In genomic region chr4:75948822-75949444, GRCh38 we compare ENCODE assay signal across 16 cellular contexts. TPM values are rescaled to one million over a fixed set of nuclear protein-coding genes. Genes with fewer than 3 reads are reported as not detected.
DNase-seq lines count a peak whose midpoint lies in the region; ATAC-seq, FAIRE-seq and TF ChIP-seq lines count a peak whose summit lies in the region.
"Had no signal": no experiment of that assay in that cellular context is flagged by ENCODE, and none has a peak within 500 bp of the region (broad histone marks: within the 10 kb centered on the region; RNA-seq: fewer than 3 reads in every experiment).

No MANE protein-coding gene starts in this region.

- WGBS in pancreas, 2 donors = 74 to 82% methylated on average over 5 of the region's 5 CpGs

- no peak overlapping the region for H2AFZ ChIP-seq in OCI-LY3 (ENCODE audit: low read depth, low read length)

- CTCF ChIA-PET in activated naive CD4-positive, alpha-beta T cell treated with anti-CD3 and anti-CD28 coated beads, Interleukin-2, amount 10 ng/mL, durations not matched to agents 7 days and 5 days (lab: Charles Lee) = interaction anchor here (1.2 kb wide), 1 partner anchor 53 kb away, joined by 3 read pairs; no protein-coding TSS in a partner anchor

- H4K20me1 ChIP-seq in OCI-LY3 (ENCODE audit: insufficient read depth, low read length) = no peaks in the 10 kb centered on the region

- H3K27ac ChIP-seq in OCI-LY3 (ENCODE audit: low read length) = peak overlapping the region; percentile 78
- H3K27ac ChIP-seq in pancreas = no peak overlapping the region
- H3K27ac ChIP-seq: esophagus muscularis mucosa had no signal

- TF ChIP-seq CTCF in GM13976 (IDR thresholded peaks at IDR 0.05; ENCODE audit: borderline replicate concordance, control extremely low read depth, extremely low read depth, insufficient read depth, missing control alignments) (no peak), OCI-LY3 (IDR thresholded peaks at IDR 0.05; ENCODE audit: low read depth, low read length) (no peak), pancreas (IDR thresholded peaks at IDR 0.05) (no peak)

- H3K4me2 ChIP-seq in OCI-LY3 (ENCODE audit: low read length) = peak overlapping the region; percentile 37

- no peaks in the 10 kb centered on the region for H3K9me3 Mint-ChIP-seq in activated naive CD4-positive, alpha-beta T cell treated with anti-CD3 and anti-CD28 coated beads, Interleukin-2, amount 10 ng/mL, durations not matched to agents 7 days and 5 days
- H3K9me3 Mint-ChIP-seq: activated T-helper 2 cell treated with anti-CD3 and anti-CD28 coated beads, Interferon-gamma antibody, Interleukin-2, Interleukin-4, amounts not matched to agents 10 μg/mL and 5 μg/mL and 100 μg/mL, durations not matched to agents 14 hours and 24 hours and 36 hours; nephron had no signal

- H3K27me3 ChIP-seq in OCI-LY3 (ENCODE audit: low read depth, low read length) (no peaks in the 10 kb centered on the region), MG63 (no peaks in the 10 kb centered on the region), pancreas (no peaks in the 10 kb centered on the region)
- H3K27me3 ChIP-seq: BLaER1 treated with 17β-estradiol and CSF1 and Interleukin-3, amounts not matched to agents 10 nM and 100 nM; esophagus muscularis mucosa had no signal

- H3K79me2 ChIP-seq in OCI-LY3 (ENCODE audit: low read length) = no peaks in the 10 kb centered on the region; the same call in 1 of the 2 replicates

- H3K4me1 Mint-ChIP-seq in activated naive CD4-positive, alpha-beta T cell treated with anti-CD3 and anti-CD28 coated beads, Interleukin-2, amount 10 ng/mL, durations not matched to agents 7 days and 5 days = no peaks in the 10 kb centered on the region
- H3K4me1 Mint-ChIP-seq: nephron had no signal

- no peaks in the 10 kb centered on the region for H3K9me3 ChIP-seq in OCI-LY3 (ENCODE audit: insufficient read depth, low read length)
- no peaks in the 10 kb centered on the region for H3K9me3 ChIP-seq in MG63
- no peaks in the 10 kb centered on the region for H3K9me3 ChIP-seq in pancreas
- H3K9me3 ChIP-seq: BLaER1 treated with 17β-estradiol and CSF1 and Interleukin-3, amounts not matched to agents 10 nM and 100 nM; esophagus muscularis mucosa had no signal

- H3K27ac Mint-ChIP-seq in activated naive CD4-positive, alpha-beta T cell treated with anti-CD3 and anti-CD28 coated beads, Interleukin-2, amount 10 ng/mL, durations not matched to agents 7 days and 5 days = no peak overlapping the region
- H3K27ac Mint-ChIP-seq: activated T-helper 2 cell treated with anti-CD3 and anti-CD28 coated beads, Interferon-gamma antibody, Interleukin-2, Interleukin-4, amounts not matched to agents 10 μg/mL and 5 μg/mL and 100 μg/mL, durations not matched to agents 14 hours and 24 hours and 36 hours; nephron had no signal

- H3K4me1 ChIP-seq in OCI-LY3 (ENCODE audit: low read length) = peaks cover 44% of the 10 kb centered on the region
- H3K4me1 ChIP-seq in pancreas = no peaks in the 10 kb centered on the region
- H3K4me1 ChIP-seq: esophagus muscularis mucosa had no signal

- in situ Hi-C loops in GM13976 (cut with MboI; ENCODE audit: low sequenced_read_pairs, unreplicated experiment) = no loop called here

- DNase-seq in GM13976 (ENCODE audit: low spot score) (peak; percentile 32), SKM-1 treated with dmso at 0.1 percent for 144 hours (lab: John Stamatoyannopoulos, UW; ENCODE audit: unreplicated experiment) (no peak), MG63 (no peak), pancreas (no peak)
- DNase-seq in activated naive CD4-positive, alpha-beta T cell treated with anti-CD3 and anti-CD28 coated beads, Interleukin-2, amount 10 ng/mL, durations not matched to agents 7 days and 5 days = no peak
- DNase-seq: central memory CD4-positive, alpha-beta T cell; NCI-H345 had no signal

- H3K4me3 ChIP-seq in OCI-LY3 (ENCODE audit: low read length) = no peak overlapping the region; the same call in 1 of the 2 replicates
- no peak overlapping the region for H3K4me3 ChIP-seq in MG63
- H3K4me3 ChIP-seq in pancreas = no peak overlapping the region
- H3K4me3 ChIP-seq: BLaER1 treated with 17β-estradiol and CSF1 and Interleukin-3, amounts not matched to agents 10 nM and 100 nM; esophagus muscularis mucosa had no signal

- FAIRE-seq in pancreas (lab: Jason Lieb, UNC) = no peak
- FAIRE-seq: islet of Langerhans had no signal

- H3K36me3 Mint-ChIP-seq in activated naive CD4-positive, alpha-beta T cell treated with anti-CD3 and anti-CD28 coated beads, Interleukin-2, amount 10 ng/mL, durations not matched to agents 7 days and 5 days = peaks cover 32% of the 10 kb centered on the region

- no peak overlapping the region; the same call in 1 of the 2 replicates for H3K9ac ChIP-seq in OCI-LY3 (ENCODE audit: low read length)
- H3K9ac ChIP-seq: BLaER1 treated with 17β-estradiol and CSF1 and Interleukin-3, amounts not matched to agents 10 nM and 100 nM had no signal

- H3K36me3 ChIP-seq in OCI-LY3 (replicated peaks; ENCODE audit: low read depth, low read length) (peaks cover 54% of the 10 kb centered on the region), MG63 (peaks cover 24% of the 10 kb centered on the region), pancreas (peaks cover 0 to 53% (median 20%) of the 10 kb centered on the region in 3 donors)

- intact Hi-C loops in pancreas (cut with DNase I) = no loop called here

- no peaks in the 10 kb centered on the region for H3K27me3 Mint-ChIP-seq in activated naive CD4-positive, alpha-beta T cell treated with anti-CD3 and anti-CD28 coated beads, Interleukin-2, amount 10 ng/mL, durations not matched to agents 7 days and 5 days

- H3K4me3 Mint-ChIP-seq in activated naive CD4-positive, alpha-beta T cell treated with anti-CD3 and anti-CD28 coated beads, Interleukin-2, amount 10 ng/mL, durations not matched to agents 7 days and 5 days = no peak overlapping the region
- H3K4me3 Mint-ChIP-seq: nephron had no signal

- ATAC-seq in GM19452 (IDR thresholded peaks at IDR 0.05; ENCODE audit: unreplicated experiment) (peak; percentile 88), HG02884 (IDR thresholded peaks at IDR 0.05; ENCODE audit: unreplicated experiment) (peak; percentile 81), pancreas (no peak)

RNA-seq across cellular contexts. Expression of gene NAAA, which starts 8.1 kb away (rescaled TPM):
- total RNA-seq in MG63 (2014; rRNA removed; shearing (Covaris generic); ENCODE audit: low replicate concordance) = 1.4 and 1.6 TPM in 2 replicates
- total RNA-seq in pancreas = 10 to 100 TPM in 1 of 6 donors, 1 to 10 TPM in 5; 4.5 to 13.7 (median 9.0) TPM
- 1 to 10 TPM; 3.5 to 9.7 TPM for polyA plus RNA-seq in pancreas

RNA-seq across cellular contexts. Expression of gene SDAD1, which starts 41.8 kb away (rescaled TPM):
- total RNA-seq in MG63 (2014; rRNA removed; shearing (Covaris generic); ENCODE audit: low replicate concordance) = 17.2 and 22.7 TPM in 2 replicates
- 10 to 100 TPM; 14.5 to 26.1 (median 22.3) TPM for total RNA-seq in pancreas
- polyA plus RNA-seq in pancreas = 10 to 100 TPM in 1 of 2 donors, 1 to 10 TPM in 1; 7.6 to 17.6 TPM

RNA-seq across cellular contexts. Expression of gene PPEF2, which starts 46.7 kb away (rescaled TPM):
- not detected in 2 replicates for total RNA-seq in MG63 (2014; rRNA removed; shearing (Covaris generic); ENCODE audit: low replicate concordance)
- total RNA-seq in pancreas = not detected
- not detected for polyA plus RNA-seq in pancreas
- total RNA-seq: activated T-helper 2 cell treated with anti-CD3 and anti-CD28 coated beads, Interferon-gamma antibody, Interleukin-2, Interleukin-4, amounts not matched to agents 10 μg/mL and 5 μg/mL and 100 μg/mL, durations not matched to agents 14 hours and 24 hours and 36 hours; esophagus muscularis mucosa; MCF 10A had no signal

RNA-seq across cellular contexts. Expression of gene CXCL9, which starts 58.4 kb away (rescaled TPM):
- total RNA-seq in MG63 (2014; rRNA removed; shearing (Covaris generic); ENCODE audit: low replicate concordance) = not detected in 2 replicates
- under 1 TPM in 5 of 6 donors, not detected in 1; 0.05 to 0.87 (median 0.16) TPM for total RNA-seq in pancreas
- under 1 TPM; 0.15 to 0.21 TPM for polyA plus RNA-seq in pancreas
- total RNA-seq: MCF 10A had no signal

Comparison
In these comparisons a context has a peak if more than half of its experiments do, and no peak if none do; other contexts are left out.
1. ATAC-seq: peak in GM19452 (single experiment) and HG02884 (single experiment); none in pancreas (0 of 4).